In the genomic region with DNA sequence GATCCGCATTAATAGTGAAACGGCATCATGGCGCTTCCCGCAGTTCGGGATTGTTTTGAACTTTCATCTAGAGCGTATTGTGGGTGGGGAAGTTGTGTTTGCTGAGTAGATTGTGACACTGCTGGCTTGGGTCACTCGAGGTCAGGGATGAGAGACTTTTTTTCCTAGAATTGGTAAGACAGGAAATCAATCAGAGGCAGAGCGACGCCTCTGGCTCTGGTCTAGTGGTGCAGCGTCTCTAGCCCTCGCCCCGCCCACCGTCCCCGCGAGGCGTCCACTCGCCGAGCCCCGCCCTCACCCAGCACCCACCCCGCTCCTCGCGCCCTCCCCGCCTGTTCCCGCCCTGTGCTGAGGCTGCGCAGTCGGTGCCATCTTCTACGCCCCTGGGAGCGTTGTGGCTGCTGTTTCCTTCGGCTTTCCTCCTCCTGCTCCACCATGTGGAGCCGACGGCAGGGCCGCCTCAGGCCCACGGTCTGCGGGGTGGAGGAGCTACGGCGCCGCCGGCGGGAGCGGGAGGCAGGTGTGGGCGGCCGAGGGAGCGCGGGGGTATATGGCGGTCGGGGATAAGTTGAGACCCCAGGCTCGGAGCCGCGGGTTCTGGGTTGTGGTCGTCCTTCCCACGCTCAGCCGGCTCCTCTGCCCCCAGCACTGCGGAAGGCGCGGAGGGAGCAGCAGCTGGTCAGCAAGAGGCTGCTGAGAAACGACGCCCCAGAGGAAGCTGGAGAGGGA, we compare ENCODE assay signal across 1 cellular context.
TF ChIP-seq lines count a peak whose summit lies in the region.

TMCO6 (plus strand) TSS at position 359 of the 729 bp plus-strand sequence; CDS start at position 436, 77 bp downstream.

TF ChIP-seq in HCT116, 20 proteins besides CTCF, POLR2A, EP300 and RAD21 (continued from another document):
- TF ChIP-seq, protein P1, sequence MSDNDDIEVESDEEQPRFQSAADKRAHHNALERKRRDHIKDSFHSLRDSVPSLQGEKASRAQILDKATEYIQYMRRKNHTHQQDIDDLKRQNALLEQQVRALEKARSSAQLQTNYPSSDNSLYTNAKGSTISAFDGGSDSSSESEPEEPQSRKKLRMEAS (IDR thresholded peaks at IDR 0.05), result no peak
- TF ChIP-seq EZH2 (IDR thresholded peaks at IDR 0.05) (no peak), JUND (IDR thresholded peaks at IDR 0.05) (no peak), EGR1 (IDR thresholded peaks at IDR 0.05; ENCODE audit: low read depth) (no peak)
TF ChIP-seq in HCT116: peak in this region for 2.
